8 cellular contexts compared by ENCODE assay signal in the genomic region with DNA sequence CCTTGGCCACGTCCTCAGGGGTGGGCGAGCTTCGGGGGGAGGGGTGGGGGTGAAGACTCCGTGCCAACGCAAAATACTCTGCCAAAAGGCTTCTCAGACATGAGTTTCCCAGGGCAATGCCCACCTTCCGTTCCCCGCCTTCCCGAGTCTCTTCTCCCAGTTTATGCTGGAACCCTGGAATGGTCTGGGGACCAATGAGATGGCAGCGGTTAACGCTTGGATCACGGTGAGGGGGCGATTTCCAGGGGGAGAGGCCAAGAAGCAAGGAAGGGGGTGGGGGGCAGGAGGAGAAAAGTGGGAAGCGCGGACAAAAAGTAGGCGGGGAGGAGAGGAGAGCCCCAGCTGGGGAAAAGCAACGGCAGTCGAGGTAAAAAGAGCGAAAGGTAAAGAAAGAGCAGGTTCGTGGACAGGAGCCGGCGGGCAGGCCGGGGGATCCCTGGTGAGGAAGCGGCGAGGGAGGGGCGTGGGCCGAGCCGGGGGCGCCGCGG. TPM values are rescaled to one million over a fixed set of nuclear protein-coding genes. Genes with fewer than 3 reads are reported as not detected.
DNase-seq lines count a peak whose midpoint lies in the region; ATAC-seq and TF ChIP-seq lines count a peak whose summit lies in the region.

No MANE protein-coding gene starts in this region.

- BruUV-seq in A673 (replicated peaks; lab: Mats Ljungman, UMichigan), result no TSS peak

- intact Hi-C loops in A673 (cut with micrococcal nuclease; ENCODE audit: unreplicated experiment), result no loop called here
- intact Hi-C loops in activated CD4-positive, alpha-beta T cell treated with anti-CD3 and anti-CD28 coated beads, Interleukin-2, amount 10 ng/mL, durations not matched to agents 24 days and 14 days (cut with micrococcal nuclease), result loop anchor here (5.0 kb wide), 1 partner anchor 786 kb away; no protein-coding TSS in a partner anchor

- CTCF ChIA-PET in A673 (lab: Charles Lee), result no interaction called here

- in situ Hi-C loops in HAP-1 (cut with MboI; ENCODE audit: low sequenced_read_pairs), result no loop called here

- H3K27me3 ChIP-seq in A673 (replicated peaks; ENCODE audit: insufficient read depth, low read depth, low read length, poor library complexity), result peaks cover 93% of the 10 kb centered on the region
- peaks cover 12% of the 10 kb centered on the region; the same call in 1 of the 2 replicates for H3K27me3 ChIP-seq in HAP-1 (ENCODE audit: low read depth)
- peaks cover 4 to 5% of the 10 kb centered on the region in 2 donors for H3K27me3 ChIP-seq in muscle layer of colon (ENCODE audit: control insufficient read depth in 1 of 2, insufficient read depth in 2 of 2, low read length in 2 of 2)

- DNase-seq in A673 (ENCODE audit: low spot score), result no peak
- peak in 1 of 2 experiments; percentile 23 for DNase-seq in HAP-1 (ENCODE audit: low spot score in 2 of 2)
- no peak for DNase-seq in choroid plexus epithelial cell (ENCODE audit: low read depth)
- DNase-seq in SKM-1 treated with dmso at 0.1 percent for 144 hours (lab: John Stamatoyannopoulos, UW; ENCODE audit: unreplicated experiment), result no peak
- DNase-seq in NCI-H2196 (lab: John Stamatoyannopoulos, UW; ENCODE audit: unreplicated experiment), result no peak
- DNase-seq in activated CD4-positive, alpha-beta T cell treated with anti-CD3 and anti-CD28 coated beads, Interleukin-2, amount 10 ng/mL, durations not matched to agents 24 days and 14 days, result no peak

- peaks cover 7% of the 10 kb centered on the region for H3K4me1 ChIP-seq in A673 (ENCODE audit: insufficient read depth, low read length, poor library complexity, severe bottlenecking)
- peaks cover 16% of the 10 kb centered on the region for H3K4me1 ChIP-seq in HAP-1
- H3K4me1 ChIP-seq in muscle layer of colon (ENCODE audit: insufficient read depth, low read length), result peaks cover 15% of the 10 kb centered on the region

- H3K9me3 Mint-ChIP-seq in activated CD4-positive, alpha-beta T cell treated with anti-CD3 and anti-CD28 coated beads, Interleukin-2, amount 10 ng/mL, durations not matched to agents 24 days and 14 days, result no peaks in the 10 kb centered on the region

- POLR2A ChIA-PET in A673 (lab: Charles Lee; ENCODE audit: low non-redundant PET), result no interaction called here

- H3K27ac Mint-ChIP-seq in activated CD4-positive, alpha-beta T cell treated with anti-CD3 and anti-CD28 coated beads, Interleukin-2, amount 10 ng/mL, durations not matched to agents 24 days and 14 days, result no peak overlapping the region

- H3K4me1 Mint-ChIP-seq in activated CD4-positive, alpha-beta T cell treated with anti-CD3 and anti-CD28 coated beads, Interleukin-2, amount 10 ng/mL, durations not matched to agents 24 days and 14 days, result peaks cover 2% of the 10 kb centered on the region

- H3K27ac ChIP-seq in A673 (ENCODE audit: low read depth, low read length, poor library complexity, severe bottlenecking) (no peak overlapping the region), muscle layer of colon (ENCODE audit: low read depth, low read length) (peak overlapping the region; percentile 54)

- H3K9me3 ChIP-seq in A673 (ENCODE audit: low read depth, low read length, poor library complexity, severe bottlenecking) (no peaks in the 10 kb centered on the region), HAP-1 (no peaks in the 10 kb centered on the region), muscle layer of colon (ENCODE audit: low read length) (no peaks in the 10 kb centered on the region)

- H3K9ac ChIP-seq in muscle layer of colon (ENCODE audit: low read length), result peak overlapping the region; percentile 28

- H3K4me3 ChIP-seq in A673 (ENCODE audit: low read depth, low read length, poor library complexity, severe bottlenecking) (peak overlapping the region; percentile 19), HAP-1 (peak overlapping the region; percentile 26), choroid plexus epithelial cell (ENCODE audit: low read depth, low read length) (peak overlapping the region; percentile 57), muscle layer of colon (ENCODE audit: low read depth in 1 of 2, low read length in 2 of 2) (peak overlapping the region; percentile 61 to 63)

- no peaks in the 10 kb centered on the region for H3K36me3 ChIP-seq in A673 (ENCODE audit: insufficient read depth, low read length, poor library complexity, severe bottlenecking)
- H3K36me3 ChIP-seq in HAP-1 (replicated peaks), result no peaks in the 10 kb centered on the region
- H3K36me3 ChIP-seq in muscle layer of colon (ENCODE audit: insufficient read depth, low read length), result no peaks in the 10 kb centered on the region

- H3K27me3 Mint-ChIP-seq in activated CD4-positive, alpha-beta T cell treated with anti-CD3 and anti-CD28 coated beads, Interleukin-2, amount 10 ng/mL, durations not matched to agents 24 days and 14 days, result peaks cover 53% of the 10 kb centered on the region

- no peak for ATAC-seq in HG02981 (IDR thresholded peaks at IDR 0.05; ENCODE audit: unreplicated experiment)

- H3K4me3 Mint-ChIP-seq in activated CD4-positive, alpha-beta T cell treated with anti-CD3 and anti-CD28 coated beads, Interleukin-2, amount 10 ng/mL, durations not matched to agents 24 days and 14 days, result no peak overlapping the region

- TF ChIP-seq CTCF in A673 (conservative IDR thresholded peaks at IDR 0.05; ENCODE audit: low read depth, low read length) (no peak), choroid plexus epithelial cell (conservative IDR thresholded peaks at IDR 0.05; ENCODE audit: low read depth, low read length) (no peak)

- H3K36me3 Mint-ChIP-seq in activated CD4-positive, alpha-beta T cell treated with anti-CD3 and anti-CD28 coated beads, Interleukin-2, amount 10 ng/mL, durations not matched to agents 24 days and 14 days (ENCODE audit: low read depth), result no peaks in the 10 kb centered on the region

RNA-seq across cellular contexts. Expression of a gene that starts 0.6 kb away (rescaled TPM):
- not detected in 2 replicates for total RNA-seq in A673 (2021)
- total RNA-seq in activated CD4-positive, alpha-beta T cell treated with anti-CD3 and anti-CD28 coated beads, Interleukin-2, amount 10 ng/mL, durations not matched to agents 24 days and 14 days, result not detected in 2 replicates
